ENCODE assay signal across 2 cellular contexts in genomic region chr2:48601349-48601748, GRCh38.
A peak's percentile ranks its signal among the peaks of the same experiment; 100 is the strongest.
TF ChIP-seq lines count a peak whose summit lies in the region.

No MANE protein-coding gene starts in this region.

TF ChIP-seq in IMR-90, 13 proteins besides CTCF, POLR2A, EP300 and RAD21:
- peak; percentile 45 for TF ChIP-seq SMC3 (IDR thresholded peaks at IDR 0.05; ENCODE audit: low read depth, low read length)
- TF ChIP-seq ELK1 (IDR thresholded peaks at IDR 0.05; ENCODE audit: borderline replicate concordance, low read depth, low read length), result no peak

TF ChIP-seq in WTC11, 78 proteins besides CTCF, POLR2A, EP300 and RAD21:
- TF ChIP-seq JUN (CRISPR knock-in tag; IDR thresholded peaks at IDR 0.05), result no peak
